In the genomic region with DNA sequence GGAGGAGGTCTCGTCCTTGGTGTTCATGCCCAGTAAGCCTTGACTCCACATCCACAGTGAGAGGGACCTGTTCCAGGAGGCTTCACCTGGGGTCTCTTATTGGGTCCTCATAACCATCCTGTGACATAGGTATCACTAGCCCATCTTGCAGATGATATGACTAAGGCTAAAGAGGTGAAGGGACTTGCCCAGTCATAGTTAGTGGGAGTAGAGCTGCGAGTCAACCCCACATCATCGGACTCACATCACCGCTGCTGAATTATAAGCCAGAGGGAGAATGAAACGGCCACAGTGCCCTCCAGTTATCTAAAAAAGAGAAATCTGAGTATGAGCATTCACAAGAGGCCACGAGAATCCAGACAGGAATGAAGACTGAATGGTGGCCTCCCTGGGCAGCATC, we compare ENCODE assay signal across 18 cellular contexts.
DNase-seq lines count a peak whose midpoint lies in the region; ATAC-seq and TF ChIP-seq lines count a peak whose summit lies in the region.
"Had no signal": no experiment of that assay in that cellular context is flagged by ENCODE, and none has a peak within 500 bp of the region (broad histone marks: within the 10 kb centered on the region; RNA-seq: fewer than 3 reads in every experiment).

No MANE protein-coding gene starts in this region.

- no peaks in the 10 kb centered on the region for H3K9me3 ChIP-seq in osteoblast (ENCODE audit: low read depth, low read length)
- H3K9me3 ChIP-seq: BLaER1 treated with 17β-estradiol and CSF1 and Interleukin-3, amounts not matched to agents 10 nM and 100 nM; HAP-1 had no signal

- no peak overlapping the region for H4K5ac ChIP-seq in mesendoderm (ENCODE audit: low read length)

- no peak overlapping the region for H2BK15ac ChIP-seq in mesendoderm (replicated peaks; ENCODE audit: low read depth)

- no peak overlapping the region for H2AFZ ChIP-seq in osteoblast (ENCODE audit: low read length)

- no peak overlapping the region for H3K4me3 Mint-ChIP-seq in activated CD4-positive, alpha-beta T cell treated with anti-CD3 and anti-CD28 coated beads for 36 hours
- H3K4me3 Mint-ChIP-seq in activated CD4-positive, alpha-beta T cell treated with anti-CD3 and anti-CD28 coated beads, Interleukin-2, amount 10 ng/mL, durations not matched to agents 7 days and 5 days = no peak overlapping the region

- H3K27me3 ChIP-seq in osteoblast (ENCODE audit: insufficient read depth, low read length) = no peaks in the 10 kb centered on the region
- no peaks in the 10 kb centered on the region for H3K27me3 ChIP-seq in mesendoderm (ENCODE audit: insufficient read depth, low read length, poor library complexity)
- H3K27me3 ChIP-seq: BLaER1 treated with 17β-estradiol and CSF1 and Interleukin-3, amounts not matched to agents 10 nM and 100 nM had no signal

- no peaks in the 10 kb centered on the region for H3K36me3 Mint-ChIP-seq in activated CD4-positive, alpha-beta T cell treated with anti-CD3 and anti-CD28 coated beads for 36 hours (ENCODE audit: low read depth)
- H3K36me3 Mint-ChIP-seq in activated CD4-positive, alpha-beta T cell treated with anti-CD3 and anti-CD28 coated beads, Interleukin-2, amount 10 ng/mL, durations not matched to agents 7 days and 5 days (ENCODE audit: low read depth) = no peaks in the 10 kb centered on the region

- H3K4me1 ChIP-seq in osteoblast (ENCODE audit: insufficient read depth, low read length) (peaks cover 32% of the 10 kb centered on the region), mesendoderm (ENCODE audit: control insufficient read depth, low read depth, low read length) (no peaks in the 10 kb centered on the region)
- H3K4me1 ChIP-seq: HAP-1 had no signal

- H3K79me1 ChIP-seq in mesendoderm (ENCODE audit: low read length) = no peaks in the 10 kb centered on the region

- no peak overlapping the region for H3K56ac ChIP-seq in mesendoderm (ENCODE audit: low read length)

- H4K20me1 ChIP-seq in osteoblast (ENCODE audit: insufficient read depth, low read length) = peaks cover 20% of the 10 kb centered on the region
- H4K20me1 ChIP-seq: BLaER1 treated with 17β-estradiol and CSF1 and Interleukin-3, amounts not matched to agents 10 nM and 100 nM had no signal

- intact Hi-C loops in activated CD4-positive, alpha-beta T cell treated with anti-CD3 and anti-CD28 coated beads for 36 hours (cut with DNase I, micrococcal nuclease) = no loop called here

- no peak overlapping the region for H3K27ac Mint-ChIP-seq in activated CD4-positive, alpha-beta T cell treated with anti-CD3 and anti-CD28 coated beads for 36 hours
- H3K27ac Mint-ChIP-seq in activated CD4-positive, alpha-beta T cell treated with anti-CD3 and anti-CD28 coated beads, Interleukin-2, amount 10 ng/mL, durations not matched to agents 7 days and 5 days = no peak overlapping the region

- no peaks in the 10 kb centered on the region for H3K27me3 Mint-ChIP-seq in activated CD4-positive, alpha-beta T cell treated with anti-CD3 and anti-CD28 coated beads for 36 hours
- no peaks in the 10 kb centered on the region for H3K27me3 Mint-ChIP-seq in activated CD4-positive, alpha-beta T cell treated with anti-CD3 and anti-CD28 coated beads, Interleukin-2, amount 10 ng/mL, durations not matched to agents 7 days and 5 days

- H3K4me3 ChIP-seq in osteoblast (ENCODE audit: insufficient read depth, low read length) (no peak overlapping the region), mesendoderm (ENCODE audit: low read length) (no peak overlapping the region)
- H3K4me3 ChIP-seq: BLaER1 treated with 17β-estradiol and CSF1 and Interleukin-3, amounts not matched to agents 10 nM and 100 nM; GM12878; HAP-1 had no signal

- ATAC-seq in activated CD4-positive, alpha-beta T cell treated with anti-CD3 and anti-CD28 coated beads for 36 hours = peak; percentile 52
- ATAC-seq: GM12878 had no signal

- H3K18ac ChIP-seq in mesendoderm (ENCODE audit: low read length) = no peak overlapping the region

- no peak overlapping the region for H2AK5ac ChIP-seq in mesendoderm (ENCODE audit: low read length)

- no peaks in the 10 kb centered on the region for H3K9me3 Mint-ChIP-seq in activated CD4-positive, alpha-beta T cell treated with anti-CD3 and anti-CD28 coated beads for 36 hours (ENCODE audit: low read depth)
- H3K9me3 Mint-ChIP-seq in activated CD4-positive, alpha-beta T cell treated with anti-CD3 and anti-CD28 coated beads, Interleukin-2, amount 10 ng/mL, durations not matched to agents 7 days and 5 days = no peaks in the 10 kb centered on the region

- H3K36me3 ChIP-seq in osteoblast (ENCODE audit: insufficient read depth, low read length) = peaks cover 94% of the 10 kb centered on the region
- no peaks in the 10 kb centered on the region for H3K36me3 ChIP-seq in mesendoderm (ENCODE audit: control insufficient read depth, insufficient read depth, low read length)
- H3K36me3 ChIP-seq: BLaER1 treated with 17β-estradiol and CSF1 and Interleukin-3, amounts not matched to agents 10 nM and 100 nM; HAP-1 had no signal

- H3K4me1 Mint-ChIP-seq in activated CD4-positive, alpha-beta T cell treated with anti-CD3 and anti-CD28 coated beads for 36 hours = peaks cover 20% of the 10 kb centered on the region
- peaks cover 16% of the 10 kb centered on the region for H3K4me1 Mint-ChIP-seq in activated CD4-positive, alpha-beta T cell treated with anti-CD3 and anti-CD28 coated beads, Interleukin-2, amount 10 ng/mL, durations not matched to agents 7 days and 5 days

- H3K27ac ChIP-seq in osteoblast (ENCODE audit: low read depth, low read length) (no peak overlapping the region), mesendoderm (ENCODE audit: low read depth, low read length) (no peak overlapping the region)
- H3K27ac ChIP-seq: BLaER1 treated with 17β-estradiol and CSF1 and Interleukin-3, amounts not matched to agents 10 nM and 100 nM had no signal

- WGBS in mesendoderm (ENCODE audit: extremely low coverage, insufficient coverage, low lambda C conversion rate) = no CpG with 5 or more reads among the region's 6 CpGs

- CTCF ChIA-PET in activated CD4-positive, alpha-beta T cell treated with anti-CD3 and anti-CD28 coated beads for 36 hours (lab: Charles Lee) = no interaction called here
- CTCF ChIA-PET in activated CD4-positive, alpha-beta T cell treated with anti-CD3 and anti-CD28 coated beads, Interleukin-2, amount 10 ng/mL, durations not matched to agents 7 days and 5 days (lab: Charles Lee) = interaction anchor here (0.9 kb wide), 1 partner anchor 24 kb away, joined by 3 read pairs; no protein-coding TSS in a partner anchor

- H3K4ac ChIP-seq in mesendoderm (ENCODE audit: low read depth, low read length) = no peak overlapping the region

- POLR2A ChIA-PET in activated CD4-positive, alpha-beta T cell treated with anti-CD3 and anti-CD28 coated beads for 36 hours (lab: Charles Lee) = no interaction called here
- POLR2A ChIA-PET in activated CD4-positive, alpha-beta T cell treated with anti-CD3 and anti-CD28 coated beads, Interleukin-2, amount 10 ng/mL, durations not matched to agents 7 days and 5 days (lab: Charles Lee) = no interaction called here

- H3K23ac ChIP-seq in mesendoderm (ENCODE audit: low read length) = no peak overlapping the region

- TF ChIP-seq CTCF in osteoblast (IDR thresholded peaks at IDR 0.05; ENCODE audit: extremely low read depth, low read depth, low read length) = no peak

- no peak overlapping the region for H4K8ac ChIP-seq in mesendoderm (ENCODE audit: low read depth, low read length)

- peak; percentile 13 for DNase-seq in activated CD4-positive, alpha-beta T cell treated with anti-CD3 and anti-CD28 coated beads for 36 hours
- no peak for DNase-seq in activated CD4-positive, alpha-beta T cell treated with anti-CD3 and anti-CD28 coated beads, Interleukin-2, amount 10 ng/mL, durations not matched to agents 7 days and 5 days
- DNase-seq in HT1080 (ENCODE audit: low read depth) (peak; percentile 15), amniotic epithelial cell (ENCODE audit: low read depth) (peak; percentile 13), osteoblast (ENCODE audit: insufficient read length, low spot score, missing footprints) (peak; percentile 68), mesendoderm (no peak), NCI-H1092 (lab: John Stamatoyannopoulos, UW) (no peak)
- DNase-seq in activated effector memory CD4-positive, alpha-beta T cell treated with Interleukin-2 at 50 U/mL for 16 hours = no peak
- DNase-seq: 8988T, DMS153, NCI-H1048, NCI-H187, NCI-H446, NCI-H748 treated with DMSO at 0.1 percent for 48 hours, RPMI8226 had no signal

- no peak overlapping the region for H2BK120ac ChIP-seq in mesendoderm (ENCODE audit: low read depth, low read length)

- H2BK5ac ChIP-seq in mesendoderm (ENCODE audit: low read length) = no peak overlapping the region

- H3K9ac ChIP-seq in mesendoderm (ENCODE audit: low read length) = no peak overlapping the region
- H3K9ac ChIP-seq: BLaER1 treated with 17β-estradiol and CSF1 and Interleukin-3, amounts not matched to agents 10 nM and 100 nM had no signal

- no peaks in the 10 kb centered on the region for H3K79me2 ChIP-seq in osteoblast (ENCODE audit: insufficient read depth, low read length)
- H3K79me2 ChIP-seq in mesendoderm (ENCODE audit: control insufficient read depth, insufficient read depth, low read length) = no peaks in the 10 kb centered on the region

- H3K4me2 ChIP-seq in osteoblast (ENCODE audit: insufficient read depth, low read length) (no peak overlapping the region), mesendoderm (ENCODE audit: low read length) (no peak overlapping the region)
- H3K4me2 ChIP-seq: BLaER1 treated with 17β-estradiol and CSF1 and Interleukin-3, amounts not matched to agents 10 nM and 100 nM had no signal

Comparison
In these comparisons a context has a peak if more than half of its experiments do, and no peak if none do; other contexts are left out.
1. DNase-seq: peak in activated CD4-positive, alpha-beta T cell treated with anti-CD3 and anti-CD28 coated beads for 36 hours (single experiment), HT1080 (single experiment), amniotic epithelial cell (single experiment) and osteoblast (single experiment); none in activated CD4-positive, alpha-beta T cell treated with anti-CD3 and anti-CD28 coated beads, Interleukin-2, amount 10 ng/mL, durations not matched to agents 7 days and 5 days (single experiment), mesendoderm (single experiment), NCI-H1092 (single experiment) and activated effector memory CD4-positive, alpha-beta T cell treated with Interleukin-2 at 50 U/mL for 16 hours (single experiment).